10 cellular contexts compared by ENCODE assay signal in genomic region chr13:48571121-48571901, GRCh38. TPM values are rescaled to one million over a fixed set of nuclear protein-coding genes. Genes with fewer than 3 reads are reported as not detected.
DNase-seq lines count a peak whose midpoint lies in the region; ATAC-seq and TF ChIP-seq lines count a peak whose summit lies in the region.
"Had no signal": no experiment of that assay in that cellular context is flagged by ENCODE, and none has a peak within 500 bp of the region (broad histone marks: within the 10 kb centered on the region; RNA-seq: fewer than 3 reads in every experiment).

No MANE protein-coding gene starts in this region.

- TF ChIP-seq EP300 in suprapubic skin (IDR thresholded peaks at IDR 0.05): no peak

- H3K4me1 ChIP-seq in suprapubic skin: peaks cover 58% of the 10 kb centered on the region

- H3K4me3 ChIP-seq in suprapubic skin: peak overlapping the region; percentile 30

- peaks cover 30% of the 10 kb centered on the region for H3K27me3 Mint-ChIP-seq in activated naive CD8-positive, alpha-beta T cell treated with anti-CD3 and anti-CD28 coated beads, Interleukin-2, amount 10 ng/mL, durations not matched to agents 7 days and 5 days

- H3K9me3 Mint-ChIP-seq in activated naive CD8-positive, alpha-beta T cell treated with anti-CD3 and anti-CD28 coated beads, Interleukin-2, amount 10 ng/mL, durations not matched to agents 7 days and 5 days: peaks cover 2% of the 10 kb centered on the region
- H3K9me3 Mint-ChIP-seq: T-cell had no signal

- H3K36me3 ChIP-seq in suprapubic skin: no peaks in the 10 kb centered on the region

- peaks cover 44% of the 10 kb centered on the region for H3K4me1 Mint-ChIP-seq in activated naive CD8-positive, alpha-beta T cell treated with anti-CD3 and anti-CD28 coated beads, Interleukin-2, amount 10 ng/mL, durations not matched to agents 7 days and 5 days

- H3K36me3 Mint-ChIP-seq in activated naive CD8-positive, alpha-beta T cell treated with anti-CD3 and anti-CD28 coated beads, Interleukin-2, amount 10 ng/mL, durations not matched to agents 7 days and 5 days: peaks cover 26% of the 10 kb centered on the region
- H3K36me3 Mint-ChIP-seq: T-cell had no signal

- peak overlapping the region; percentile 34 for H3K27ac Mint-ChIP-seq in activated naive CD8-positive, alpha-beta T cell treated with anti-CD3 and anti-CD28 coated beads, Interleukin-2, amount 10 ng/mL, durations not matched to agents 7 days and 5 days

- TF ChIP-seq CTCF in suprapubic skin (IDR thresholded peaks at IDR 0.05): no peak

- ATAC-seq in activated naive CD8-positive, alpha-beta T cell treated with anti-CD3 and anti-CD28 coated beads, Interleukin-2, amount 10 ng/mL, durations not matched to agents 7 days and 5 days (ENCODE audit: low read depth): peak; percentile 59

- POLR2A ChIA-PET in activated naive CD8-positive, alpha-beta T cell treated with anti-CD3 and anti-CD28 coated beads, Interleukin-2, amount 10 ng/mL, durations not matched to agents 7 days and 5 days (lab: Charles Lee): interaction anchor here (0.7 to 2.0 kb wide), 5 partner anchors 10 to 79 kb away, joined by 3 to 7 read pairs (median 4); no protein-coding TSS in a partner anchor

- peak; percentile 4 for DNase-seq in NCI-H2107 treated with DMSO at 0.1 percent for 48 hours (lab: John Stamatoyannopoulos, UW; ENCODE audit: unreplicated experiment)
- DNase-seq in NCI-H2107 (lab: John Stamatoyannopoulos, UW): no peak
- no peak for DNase-seq in activated naive CD8-positive, alpha-beta T cell treated with anti-CD3 and anti-CD28 coated beads, Interleukin-2, amount 10 ng/mL, durations not matched to agents 7 days and 5 days
- DNase-seq in hepatic stellate cell (ENCODE audit: low spot score): peak; percentile 56
- no peak for DNase-seq in suprapubic skin (ENCODE audit: low spot score in 2 of 2)
- DNase-seq in DMS114 treated with DMSO at 0.1 percent for 48 hours (lab: John Stamatoyannopoulos, UW; ENCODE audit: unreplicated experiment): no peak
- DNase-seq in NCI-H1694 treated with DMSO at 0.1 percent for 48 hours (lab: John Stamatoyannopoulos, UW): no peak
- no peak for DNase-seq in DMS153 (lab: John Stamatoyannopoulos, UW)
- DNase-seq: T-cell had no signal

- peak overlapping the region; percentile 72 for H3K27ac ChIP-seq in suprapubic skin
- H3K27ac ChIP-seq: 22Rv1 had no signal

- H3K9me3 ChIP-seq in suprapubic skin: no peaks in the 10 kb centered on the region

- 18% methylated on average over 9 of the region's 9 CpGs for WGBS in suprapubic skin

- TF ChIP-seq POLR2A in suprapubic skin (IDR thresholded peaks at IDR 0.05): no peak

- peak overlapping the region; percentile 39 for H3K4me3 Mint-ChIP-seq in activated naive CD8-positive, alpha-beta T cell treated with anti-CD3 and anti-CD28 coated beads, Interleukin-2, amount 10 ng/mL, durations not matched to agents 7 days and 5 days
- H3K4me3 Mint-ChIP-seq: T-cell had no signal

- H3K27me3 ChIP-seq in suprapubic skin: no peaks in the 10 kb centered on the region

RNA-seq across cellular contexts. Expression of gene RCBTB2, which starts 38.4 kb away (rescaled TPM):
- 10 to 100 TPM; 18.3 to 21.5 TPM for total RNA-seq in activated naive CD8-positive, alpha-beta T cell treated with anti-CD3 and anti-CD28 coated beads, Interleukin-2, amount 10 ng/mL, durations not matched to agents 7 days and 5 days
- total RNA-seq in suprapubic skin: 1 to 10 TPM; 2.9 to 5.8 (median 4.4) TPM

Comparison
In these comparisons a context has a peak if more than half of its experiments do, and no peak if none do; other contexts are left out.
1. DNase-seq: peak in NCI-H2107 treated with DMSO at 0.1 percent for 48 hours (single experiment) and hepatic stellate cell (single experiment); none in NCI-H2107 (single experiment), activated naive CD8-positive, alpha-beta T cell treated with anti-CD3 and anti-CD28 coated beads, Interleukin-2, amount 10 ng/mL, durations not matched to agents 7 days and 5 days (single experiment), suprapubic skin (0 of 2), DMS114 treated with DMSO at 0.1 percent for 48 hours (single experiment), NCI-H1694 treated with DMSO at 0.1 percent for 48 hours (single experiment) and DMS153 (single experiment).